In genomic region chr22:23054531-23055257, GRCh38 we compare ENCODE assay signal across 10 cellular contexts. TPM values are rescaled to one million over a fixed set of nuclear protein-coding genes. Genes with fewer than 3 reads are reported as not detected.
DNase-seq lines count a peak whose midpoint lies in the region; ATAC-seq and TF ChIP-seq lines count a peak whose summit lies in the region.
"Had no signal": no experiment of that assay in that cellular context is flagged by ENCODE, and none has a peak within 500 bp of the region (broad histone marks: within the 10 kb centered on the region; RNA-seq: fewer than 3 reads in every experiment).

No MANE protein-coding gene starts in this region.

- H3K4me3 ChIP-seq in right atrium auricular region: no peak overlapping the region
- H3K4me3 ChIP-seq in heart left ventricle: no peak overlapping the region

- H3K9me3 ChIP-seq in right atrium auricular region (peaks cover 0 to 12% of the 10 kb centered on the region in 2 donors), heart left ventricle (peaks cover 0 to 29% (median 2%) of the 10 kb centered on the region in 12 donors)

- TF ChIP-seq CTCF in right atrium auricular region (IDR thresholded peaks at IDR 0.05) (no peak), heart left ventricle (IDR thresholded peaks at IDR 0.05) (no peak)

- no peaks in the 10 kb centered on the region for H3K36me3 ChIP-seq in right atrium auricular region
- no peaks in the 10 kb centered on the region for H3K36me3 ChIP-seq in heart left ventricle

- no peak for TF ChIP-seq POLR2A in heart left ventricle (IDR thresholded peaks at IDR 0.05)

- intact Hi-C loops in heart left ventricle (cut with DNase I): no loop called here

- H3K27ac ChIP-seq in right atrium auricular region (no peak overlapping the region), heart left ventricle (no peak overlapping the region)

- H3K4me1 ChIP-seq in right atrium auricular region: no peaks in the 10 kb centered on the region
- no peaks in the 10 kb centered on the region for H3K4me1 ChIP-seq in heart left ventricle

- no peak overlapping the region for H3K27ac Mint-ChIP-seq in activated T-helper 17 cell treated with anti-CD3 and anti-CD28 coated beads, Interleukin-2, amount 50 U/mL, for 72 hours
- H3K27ac Mint-ChIP-seq: T-helper 2 cell treated with Interferon-gamma antibody and Interleukin-4, amounts not matched to agents 5 μg/mL and 100 μg/mL, for 36 hours had no signal

- no peak overlapping the region for H3K4me3 Mint-ChIP-seq in activated T-helper 17 cell treated with anti-CD3 and anti-CD28 coated beads, Interleukin-2, amount 50 U/mL, for 72 hours
- H3K4me3 Mint-ChIP-seq: T-helper 2 cell treated with Interferon-gamma antibody and Interleukin-4, amounts not matched to agents 5 μg/mL and 100 μg/mL, for 36 hours had no signal

- peaks cover 8% of the 10 kb centered on the region for H3K27me3 Mint-ChIP-seq in activated T-helper 17 cell treated with anti-CD3 and anti-CD28 coated beads, Interleukin-2, amount 50 U/mL, for 72 hours

- H3K27me3 ChIP-seq in right atrium auricular region (no peaks in the 10 kb centered on the region), heart left ventricle (peaks cover 0 to 5% (median 0%) of the 10 kb centered on the region in 9 donors)

- WGBS in heart left ventricle, 4 donors: 71 to 83% (median 81%) methylated on average over 5 of the region's 5 CpGs

- peaks cover 4% of the 10 kb centered on the region for H3K4me1 Mint-ChIP-seq in activated T-helper 17 cell treated with anti-CD3 and anti-CD28 coated beads, Interleukin-2, amount 50 U/mL, for 72 hours

- H3K9me3 Mint-ChIP-seq in activated T-helper 17 cell treated with anti-CD3 and anti-CD28 coated beads, Interleukin-2, amount 50 U/mL, for 72 hours: peaks cover 6% of the 10 kb centered on the region

- ATAC-seq in heart left ventricle (no peak), HG02973 (IDR thresholded peaks at IDR 0.05; ENCODE audit: unreplicated experiment) (peak; percentile 63), HG03039 (IDR thresholded peaks at IDR 0.05; ENCODE audit: unreplicated experiment) (no peak), HG03469 (IDR thresholded peaks at IDR 0.05; ENCODE audit: unreplicated experiment) (no peak), HG03565 (IDR thresholded peaks at IDR 0.05; ENCODE audit: unreplicated experiment) (no peak)
- ATAC-seq in activated T-helper 17 cell treated with anti-CD3 and anti-CD28 coated beads, Interleukin-2, amount 50 U/mL, for 72 hours (replicated peaks): peak; percentile 38

- no peaks in the 10 kb centered on the region for H3K36me3 Mint-ChIP-seq in activated T-helper 17 cell treated with anti-CD3 and anti-CD28 coated beads, Interleukin-2, amount 50 U/mL, for 72 hours (ENCODE audit: low read depth)

- DNase-seq in right atrium auricular region (ENCODE audit: low spot score): peak; percentile 11
- no peak for DNase-seq in heart left ventricle
- no peak for DNase-seq in T-helper 2 cell
- DNase-seq: kidney glomerular epithelial cell had no signal

RNA-seq across cellular contexts. Expression of gene GNAZ, which starts 15.6 kb away (rescaled TPM):
- total RNA-seq in right atrium auricular region (1 to 10 TPM; 1.9 to 3.2 TPM), heart left ventricle (10 to 100 TPM in 1 of 9 donors, 1 to 10 TPM in 8; 1.8 to 13.9 (median 2.6) TPM)
- 1 to 10 TPM; 1.1 to 1.9 TPM for polyA plus RNA-seq in heart left ventricle
- total RNA-seq in activated T-helper 17 cell treated with anti-CD3 and anti-CD28 coated beads, Interleukin-2, amount 50 U/mL, for 72 hours: 1 to 10 TPM in 1 of 2 donors, under 1 TPM in 1; 0.37 to 2.0 TPM

Comparison
In these comparisons a context has a peak if more than half of its experiments do, and no peak if none do; other contexts are left out.
1. ATAC-seq: peak in HG02973 (single experiment) and activated T-helper 17 cell treated with anti-CD3 and anti-CD28 coated beads, Interleukin-2, amount 50 U/mL, for 72 hours (single experiment); none in heart left ventricle (0 of 4), HG03039 (single experiment), HG03469 (single experiment) and HG03565 (single experiment).